Comparison of ENCODE assay signal across 17 cellular contexts in the genomic region with DNA sequence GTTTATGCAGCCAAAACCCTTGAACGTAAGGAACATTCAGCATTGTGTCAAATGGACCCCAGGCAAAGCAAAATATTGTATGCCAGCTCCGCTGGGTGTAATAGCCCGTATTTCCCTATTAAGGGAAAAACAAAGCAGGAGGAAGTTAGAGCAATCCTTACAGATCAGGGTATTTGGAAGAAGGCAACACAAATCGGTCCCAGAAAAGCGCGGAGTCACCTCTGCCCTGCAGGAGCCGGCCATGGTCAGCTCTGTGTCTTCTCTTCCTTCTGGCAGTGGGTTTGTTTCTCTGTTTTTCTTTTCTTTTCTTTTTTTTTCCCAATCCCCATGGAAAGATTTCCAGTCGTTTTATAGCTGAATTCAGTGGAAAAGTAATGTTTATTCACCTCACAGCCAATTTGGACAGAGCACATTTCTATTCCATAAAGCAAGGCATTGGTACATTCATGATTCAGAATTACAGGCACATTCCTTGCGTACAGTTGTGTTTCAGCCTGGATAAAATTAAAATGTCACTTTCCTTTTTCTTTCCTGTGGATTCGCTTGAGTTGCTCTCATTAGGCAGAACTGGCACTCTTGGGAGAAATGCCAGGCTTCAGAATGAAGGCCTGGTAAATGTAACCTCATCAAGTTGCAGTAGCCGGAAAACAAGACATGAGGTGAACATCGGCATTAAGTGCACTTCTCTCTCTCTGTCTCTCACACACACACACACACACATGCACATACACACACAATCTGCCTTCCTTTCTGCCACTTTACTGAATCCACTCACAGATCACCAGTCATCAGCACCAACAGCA.
DNase-seq lines count a peak whose midpoint lies in the region; ATAC-seq and TF ChIP-seq lines count a peak whose summit lies in the region.
"Had no signal": no experiment of that assay in that cellular context is flagged by ENCODE, and none has a peak within 500 bp of the region (broad histone marks: within the 10 kb centered on the region; RNA-seq: fewer than 3 reads in every experiment).

No MANE protein-coding gene starts in this region.

- no peaks in the 10 kb centered on the region for H3K9me3 ChIP-seq in SK-N-MC (ENCODE audit: low read depth, low read length)
- H3K9me3 ChIP-seq in skeletal muscle satellite cell (replicated peaks; ENCODE audit: low read length), result no peaks in the 10 kb centered on the region
- no peaks in the 10 kb centered on the region for H3K9me3 ChIP-seq in naive thymus-derived CD4-positive, alpha-beta T cell (ENCODE audit: control insufficient read depth in 2 of 3, low read length in 3 of 3)
- H3K9me3 ChIP-seq: prostate gland, upper lobe of right lung had no signal

- TF ChIP-seq CTCF in fibroblast of pulmonary artery (IDR thresholded peaks at IDR 0.05; ENCODE audit: low read length, missing control alignments), result no peak

- H3K9me3 Mint-ChIP-seq in naive thymus-derived CD4-positive, alpha-beta T cell, result peaks cover 0 to 8% (median 6%) of the 10 kb centered on the region in 11 donors
- H3K9me3 Mint-ChIP-seq: activated T-helper 2 cell treated with anti-CD3 and anti-CD28 coated beads, Interferon-gamma antibody, Interleukin-2, Interleukin-4, amounts not matched to agents 10 μg/mL and 5 μg/mL and 100 μg/mL, durations not matched to agents 14 hours and 24 hours and 36 hours had no signal

- ATAC-seq in HG03135 (IDR thresholded peaks at IDR 0.05; ENCODE audit: unreplicated experiment), result no peak
- ATAC-seq in naive thymus-derived CD4-positive, alpha-beta T cell, result no peak
- ATAC-seq: activated CD8-positive, alpha-beta T cell treated with anti-CD3 and anti-CD28 coated beads, Interleukin-2, amount 10 ng/mL, durations not matched to agents 7 days and 5 days; upper lobe of right lung had no signal

- intact Hi-C loops in naive thymus-derived CD4-positive, alpha-beta T cell (cut with micrococcal nuclease), result no loop called here

- H3K27ac Mint-ChIP-seq in naive thymus-derived CD4-positive, alpha-beta T cell, result no peak overlapping the region
- H3K27ac Mint-ChIP-seq: activated CD8-positive, alpha-beta T cell treated with anti-CD3 and anti-CD28 coated beads, Interleukin-2, amount 10 ng/mL, durations not matched to agents 7 days and 5 days; activated T-helper 2 cell treated with anti-CD3 and anti-CD28 coated beads, Interferon-gamma antibody, Interleukin-2, Interleukin-4, amounts not matched to agents 10 μg/mL and 5 μg/mL and 100 μg/mL, durations not matched to agents 14 hours and 24 hours and 36 hours; CD4-positive, alpha-beta memory T cell had no signal

- no peak overlapping the region for H3K4me3 ChIP-seq in SK-N-MC
- H3K4me3 ChIP-seq in fibroblast of pulmonary artery (replicated peaks; ENCODE audit: low read depth, low read length), result no peak overlapping the region
- peak overlapping the region; percentile 5 for H3K4me3 ChIP-seq in skeletal muscle satellite cell (ENCODE audit: low read length)
- no peak overlapping the region for H3K4me3 ChIP-seq in naive thymus-derived CD4-positive, alpha-beta T cell (ENCODE audit: low read length)
- H3K4me3 ChIP-seq: prostate gland, upper lobe of right lung had no signal

- H3K4me1 Mint-ChIP-seq in naive thymus-derived CD4-positive, alpha-beta T cell, result no peaks in the 10 kb centered on the region
- H3K4me1 Mint-ChIP-seq: CD4-positive, alpha-beta memory T cell had no signal

- H3K4me3 Mint-ChIP-seq in naive thymus-derived CD4-positive, alpha-beta T cell, result no peak overlapping the region
- H3K4me3 Mint-ChIP-seq: activated CD8-positive, alpha-beta T cell treated with anti-CD3 and anti-CD28 coated beads, Interleukin-2, amount 10 ng/mL, durations not matched to agents 7 days and 5 days; CD4-positive, alpha-beta memory T cell had no signal

- CTCF ChIA-PET in naive thymus-derived CD4-positive, alpha-beta T cell (lab: Charles Lee), result interaction anchor here (0.6 to 0.7 kb wide), 2 partner anchors 265 to 278 kb away, joined by 3 read pairs; no protein-coding TSS in a partner anchor

- H3K36me3 Mint-ChIP-seq in naive thymus-derived CD4-positive, alpha-beta T cell, result peaks cover 0 to 7% (median 7%) of the 10 kb centered on the region in 5 donors
- H3K36me3 Mint-ChIP-seq: CD4-positive, alpha-beta memory T cell had no signal

- H3K4me1 ChIP-seq in skeletal muscle satellite cell (ENCODE audit: control insufficient read depth, insufficient read depth, low read length), result peaks cover 26% of the 10 kb centered on the region
- H3K4me1 ChIP-seq in naive thymus-derived CD4-positive, alpha-beta T cell (ENCODE audit: control insufficient read depth in 2 of 2, insufficient read depth in 2 of 2, low read length in 2 of 2), result no peaks in the 10 kb centered on the region
- H3K4me1 ChIP-seq: prostate gland, upper lobe of right lung had no signal

- H3K27me3 ChIP-seq in skeletal muscle satellite cell (ENCODE audit: control insufficient read depth, insufficient read depth, low read length), result no peaks in the 10 kb centered on the region
- peaks cover 0 to 3% of the 10 kb centered on the region in 2 donors for H3K27me3 ChIP-seq in naive thymus-derived CD4-positive, alpha-beta T cell (ENCODE audit: control insufficient read depth in 2 of 2, insufficient read depth in 2 of 2, low read length in 2 of 2)
- H3K27me3 ChIP-seq: upper lobe of right lung had no signal

- no peaks in the 10 kb centered on the region for H3K27me3 Mint-ChIP-seq in naive thymus-derived CD4-positive, alpha-beta T cell

- H3K36me3 ChIP-seq in SK-N-MC (ENCODE audit: insufficient read depth, low read length), result no peaks in the 10 kb centered on the region
- H3K36me3 ChIP-seq in skeletal muscle satellite cell (ENCODE audit: insufficient read depth, low read length), result no peaks in the 10 kb centered on the region
- H3K36me3 ChIP-seq in naive thymus-derived CD4-positive, alpha-beta T cell (ENCODE audit: control insufficient read depth in 2 of 3, insufficient read depth in 3 of 3, low read length in 3 of 3), result no peaks in the 10 kb centered on the region
- H3K36me3 ChIP-seq: prostate gland, upper lobe of right lung had no signal

- H3K4me2 ChIP-seq in skeletal muscle satellite cell (ENCODE audit: low read length), result peak overlapping the region; percentile 45

- H3K9ac ChIP-seq in SK-N-MC (ENCODE audit: insufficient read length) (no peak overlapping the region), skeletal muscle satellite cell (ENCODE audit: low read depth, low read length) (peak overlapping the region; percentile 54)

- POLR2A ChIA-PET in naive thymus-derived CD4-positive, alpha-beta T cell (lab: Charles Lee), result no interaction called here

- DNase-seq in ELR (ENCODE audit: low read depth) (peak; percentile 9), SK-N-MC (ENCODE audit: low read depth, low spot score) (no peak), fibroblast of pulmonary artery (ENCODE audit: low read depth) (peak; percentile 13), NCI-H526 treated with DMSO at 0.1 percent for 48 hours (lab: John Stamatoyannopoulos, UW) (no peak), AG08396 (ENCODE audit: low spot score) (no peak)
- no peak for DNase-seq in naive thymus-derived CD4-positive, alpha-beta T cell
- DNase-seq: activated CD8-positive, alpha-beta T cell treated with anti-CD3 and anti-CD28 coated beads, Interleukin-2, amount 10 ng/mL, durations not matched to agents 7 days and 5 days; CD4-positive, alpha-beta memory T cell; NCI-H1694; NCI-H748 treated with DMSO at 0.1 percent for 48 hours; SHP77 treated with DMSO at 0.1 percent for 48 hours; stimulated activated CD8-positive, alpha-beta memory T cell treated with anti-CD3 and anti-CD28 coated beads, Interleukin-4, amount 100 ng/mL, for 48 hours; upper lobe of right lung had no signal

- H3K27ac ChIP-seq in SK-N-MC, result 0 out of 2 replicates have a peak overlapping the region, but pooled peaks have one; percentile 2
- no peak overlapping the region for H3K27ac ChIP-seq in naive thymus-derived CD4-positive, alpha-beta T cell (ENCODE audit: low read depth, low read length)
- H3K27ac ChIP-seq: prostate gland, upper lobe of right lung had no signal

Comparison
In these comparisons a context has a peak if more than half of its experiments do, and no peak if none do; other contexts are left out.
1. DNase-seq: peak in ELR (single experiment) and fibroblast of pulmonary artery (single experiment); none in SK-N-MC (single experiment), NCI-H526 treated with DMSO at 0.1 percent for 48 hours (single experiment), AG08396 (single experiment) and naive thymus-derived CD4-positive, alpha-beta T cell (0 of 9).